ENCODE assay signal across 32 cellular contexts in the genomic region with DNA sequence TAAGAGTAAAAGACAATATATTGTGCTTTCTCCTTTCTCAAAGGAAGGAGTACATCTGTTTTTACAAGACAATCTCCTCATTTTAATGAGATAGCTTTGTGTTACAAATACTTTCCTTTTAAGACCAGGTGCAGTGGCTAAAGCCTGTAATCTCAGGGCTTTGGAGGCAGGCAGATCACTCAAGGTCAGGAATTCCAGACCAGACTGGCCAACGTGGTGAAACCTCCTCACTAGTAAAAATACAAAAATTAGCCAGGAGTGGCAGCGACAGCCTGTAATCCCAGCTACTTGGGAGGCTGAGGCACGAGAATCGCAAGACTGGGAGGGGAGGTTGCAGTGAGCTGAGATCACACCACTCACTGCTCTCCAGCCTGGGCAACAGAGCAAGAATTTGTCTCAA. TPM values are rescaled to one million over a fixed set of nuclear protein-coding genes. Genes with fewer than 3 reads are reported as not detected.
A peak's percentile ranks its signal among the peaks of the same experiment; 100 is the strongest.
DNase-seq lines count a peak whose midpoint lies in the region; ATAC-seq, FAIRE-seq and TF ChIP-seq lines count a peak whose summit lies in the region.
"Had no signal": no experiment of that assay in that cellular context is flagged by ENCODE, and none has a peak within 500 bp of the region (broad histone marks: within the 10 kb centered on the region; RNA-seq: fewer than 3 reads in every experiment).

No MANE protein-coding gene starts in this region.

- no peak overlapping the region for H3K4me3 ChIP-seq in HepG2 (replicated peaks in 1 of 3; ENCODE audit: insufficient read depth in 1 of 3, low read depth in 2 of 3, low read length in 3 of 3)
- no peak overlapping the region for H3K4me3 ChIP-seq in right lobe of liver
- H3K4me3 ChIP-seq in adrenal gland = no peak overlapping the region
- H3K4me3 ChIP-seq in iPS-18a (ENCODE audit: low read length) = peak overlapping the region; percentile 33
- H3K4me3 ChIP-seq: colonic mucosa, lower lobe of right lung, psoas muscle, upper lobe of left lung had no signal

- H2AFZ ChIP-seq in HepG2 (ENCODE audit: low read length) = no peak overlapping the region

- peak; percentile 58 for ATAC-seq in HepG2
- no peak for ATAC-seq in right lobe of liver
- no peak for ATAC-seq in HG03045 (IDR thresholded peaks at IDR 0.05; ENCODE audit: unreplicated experiment)
- ATAC-seq: activated naive CD4-positive, alpha-beta T cell treated with anti-CD3 and anti-CD28 coated beads, Interleukin-2, amount 50 U/mL, for 72 hours; lower lobe of right lung; natural killer cell; psoas muscle had no signal

- TF ChIP-seq POLR2A in HepG2 (IDR thresholded peaks at IDR 0.05; ENCODE audit: insufficient read depth in 1 of 2, low read depth in 2 of 2, low read length in 2 of 2) = no peak
- TF ChIP-seq POLR2A in right lobe of liver (IDR thresholded peaks at IDR 0.05) = no peak
- no peak for TF ChIP-seq POLR2A in adrenal gland (IDR thresholded peaks at IDR 0.05)

- no peaks in the 10 kb centered on the region for H3K9me3 ChIP-seq in HepG2 (ENCODE audit: low read length)
- H3K9me3 ChIP-seq in right lobe of liver = no peaks in the 10 kb centered on the region
- H3K9me3 ChIP-seq in adrenal gland (replicated peaks in 1 of 3) = no peaks in the 10 kb centered on the region
- no peaks in the 10 kb centered on the region for H3K9me3 ChIP-seq in iPS-18a (ENCODE audit: control insufficient read depth, low read depth, low read length)
- H3K9me3 ChIP-seq: colonic mucosa, lower lobe of right lung, psoas muscle, upper lobe of left lung had no signal

- in situ Hi-C loops in HepG2 (cut with HindIII; ENCODE audit: extremely low pct_ligation_motif_present, low pct_unique_long_range_greater_than_20kb) = no loop called here
- in situ Hi-C loops in GM13976 (cut with MboI; ENCODE audit: low sequenced_read_pairs, unreplicated experiment) = no loop called here

- H4K20me1 ChIP-seq in HepG2 (ENCODE audit: insufficient read depth, low read length) = peaks cover 6% of the 10 kb centered on the region; the same call in 1 of the 2 replicates

- H3K27me3 ChIP-seq in HepG2 (ENCODE audit: control insufficient read depth in 1 of 2, insufficient read depth in 2 of 2, low read length in 2 of 2) (no peaks in the 10 kb centered on the region), right lobe of liver (no peaks in the 10 kb centered on the region), adrenal gland (no peaks in the 10 kb centered on the region), iPS-18a (ENCODE audit: control insufficient read depth, insufficient read depth, low read length) (no peaks in the 10 kb centered on the region)
- H3K27me3 ChIP-seq: colonic mucosa, upper lobe of left lung had no signal

- peaks cover 86% of the 10 kb centered on the region for H3K79me2 ChIP-seq in HepG2 (ENCODE audit: insufficient read depth, low read length)

- 67% methylated on average over 4 of the region's 4 CpGs for WGBS in HepG2 (ENCODE audit: low lambda C conversion rate)
- 69% methylated on average over 4 of the region's 4 CpGs for whole genome bisulfite sequencing in right lobe of liver (ENCODE audit: insufficient coverage, low coverage, low lambda C conversion rate, missing lambda C conversion rate)
- 63 to 77% (median 70%) methylated on average over 4 of the region's 4 CpGs for WGBS in adrenal gland, 4 donors

- no peak overlapping the region for H3K4me2 ChIP-seq in HepG2 (ENCODE audit: low read depth, low read length)

- H3K9ac ChIP-seq in HepG2 (ENCODE audit: insufficient read depth, low read depth, low read length) = no peak overlapping the region
- peak overlapping the region; percentile 41 for H3K9ac ChIP-seq in iPS-18a (ENCODE audit: low read length)

- CTCF ChIA-PET in HepG2 (lab: Yijun Ruan, JAX; ENCODE audit: low intra/inter-chr PET ratio, low total read pairs) = no interaction called here

- no TSS peak for BruUV-seq in HepG2 (replicated peaks; lab: Mats Ljungman, UMichigan)

- H3K4me1 ChIP-seq in HepG2 (ENCODE audit: insufficient read depth, low read length) (peaks cover 7% of the 10 kb centered on the region; the same call in 1 of the 2 replicates), right lobe of liver (peaks cover 0 to 9% (median 0%) of the 10 kb centered on the region in 4 donors), adrenal gland (replicated peaks in 1 of 2) (peaks cover 12 to 21% of the 10 kb centered on the region in 2 donors), iPS-18a (ENCODE audit: control insufficient read depth, low read depth, low read length) (peaks cover 48% of the 10 kb centered on the region)
- H3K4me1 ChIP-seq: colonic mucosa, lower lobe of right lung, upper lobe of left lung had no signal

- TF ChIP-seq EP300 in HepG2 (IDR thresholded peaks at IDR 0.05; ENCODE audit: low read depth in 2 of 2, low read length in 2 of 2) (no peak), HepG2 (CRISPR knock-in tag; IDR thresholded peaks at IDR 0.05; ENCODE audit: borderline replicate concordance) (no peak)

- TF ChIP-seq CTCF in HepG2 (CRISPR knock-in tag; IDR thresholded peaks at IDR 0.05) = no peak
- no peak for TF ChIP-seq CTCF in right lobe of liver (IDR thresholded peaks at IDR 0.05)
- no peak for TF ChIP-seq CTCF in adrenal gland (IDR thresholded peaks at IDR 0.05)
- no peak for TF ChIP-seq CTCF in GM13976 (IDR thresholded peaks at IDR 0.05; ENCODE audit: borderline replicate concordance, control extremely low read depth, extremely low read depth, insufficient read depth, missing control alignments)

- intact Hi-C loops in HepG2 (cut with micrococcal nuclease; ENCODE audit: unreplicated experiment) (no loop called here), right lobe of liver (cut with DNase I) (no loop called here), adrenal gland (cut with DNase I) (no loop called here)

- peak; percentile 30 for FAIRE-seq in HepG2 (lab: Jason Lieb, UNC)
- FAIRE-seq: H54 had no signal

- no peak overlapping the region for H3K27ac ChIP-seq in HepG2 (ENCODE audit: extremely low read length, insufficient read depth, low read length)
- H3K27ac ChIP-seq in right lobe of liver = no peak overlapping the region
- no peak overlapping the region for H3K27ac ChIP-seq in adrenal gland
- peak overlapping the region; percentile 81 for H3K27ac ChIP-seq in iPS-18a (ENCODE audit: low read length)
- H3K27ac ChIP-seq: colonic mucosa, epithelial cell of prostate, HL-60, lower lobe of right lung, psoas muscle, upper lobe of left lung had no signal

- DNase-seq in HepG2 (ENCODE audit: low spot score) (peak; percentile 30), right lobe of liver (no peak), adrenal gland (peak in 5 of 7 donors; percentile 18 to 35 (median 30)), GM13976 (ENCODE audit: low spot score) (no peak), HPDE6-E6E7 (ENCODE audit: extremely low spot score) (no peak), NOMO-1 treated with dmso at 0.1 percent for 144 hours (lab: John Stamatoyannopoulos, UW; ENCODE audit: unreplicated experiment) (no peak)
- DNase-seq: activated CD4-positive, alpha-beta T cell treated with anti-CD3 and anti-CD28 coated beads for 48 hours; activated CD8-positive, alpha-beta memory T cell treated with anti-CD3 and anti-CD28 coated beads for 24 hours; activated T-cell treated with anti-CD3 and anti-CD28 coated beads for 4 hours; aorta; Calu3; colonic mucosa; DMS79 treated with DMSO at 0.1 percent for 48 hours; effector CD8-positive, alpha-beta T cell; IMR-90; kidney glomerular epithelial cell; lower lobe of right lung; natural killer cell; NCI-H1694; NCI-H446; NCI-H748 treated with DMSO at 0.1 percent for 48 hours; occipital lobe; psoas muscle; stimulated activated CD4-positive, alpha-beta T cell treated with anti-CD3 and anti-CD28 coated beads, Interleukin-4, amount 100 ng/mL, for 4 hours; T-helper 9 cell; upper lobe of left lung had no signal

- no peak for TF ChIP-seq RAD21 in HepG2 (CRISPR knock-in tag; IDR thresholded peaks at IDR 0.05)

- H3K36me3 ChIP-seq in HepG2 (replicated peaks in 1 of 2; ENCODE audit: control insufficient read depth in 1 of 2, insufficient read depth in 2 of 2, low read length in 2 of 2) (no peaks in the 10 kb centered on the region; a peak in 1 of 5 replicates), right lobe of liver (no peaks in the 10 kb centered on the region), adrenal gland (replicated peaks in 1 of 2) (no peaks in the 10 kb centered on the region), iPS-18a (ENCODE audit: control insufficient read depth, low read depth, low read length) (no peaks in the 10 kb centered on the region)
- H3K36me3 ChIP-seq: colonic mucosa, lower lobe of right lung, upper lobe of left lung had no signal

- POLR2A ChIA-PET in HepG2 (lab: Yijun Ruan, JAX) = no interaction called here

TF ChIP-seq in HepG2, 621 proteins besides CTCF, POLR2A, EP300 and RAD21 (continues in another document):
- no peak for TF ChIP-seq TOE1 (CRISPR knock-in tag; IDR thresholded peaks at IDR 0.05)

RNA-seq across cellular contexts. Expression of a gene that starts 11.8 kb away (rescaled TPM):
- 8.0 and 15.0 TPM in 2 replicates for total RNA-seq in HepG2 (2016; rRNA removed; fragmentation: Illumina TruSeq; extraction: Trizol)
- 9.7 and 9.9 TPM in 2 replicates for total RNA-seq in HepG2 (2016; cell fraction: cytosol; rRNA removed; fragmentation: Illumina TruSeq; extraction: Trizol; ENCODE audit: low read depth)
- 8.7 and 15.8 TPM in 2 replicates for total RNA-seq in HepG2 (2016; cell fraction: insoluble cytoplasmic fraction; rRNA removed; fragmentation: Illumina TruSeq; extraction: Trizol)
- total RNA-seq in HepG2 (2016; cell fraction: membrane; rRNA removed; fragmentation: Illumina TruSeq; extraction: Trizol) = 6.7 and 8.5 TPM in 2 replicates
- total RNA-seq in HepG2 (2016; cell fraction: nucleus; rRNA removed; fragmentation: Illumina TruSeq; extraction: Trizol) = 49.2 and 49.6 TPM in 2 replicates
- polyA plus RNA-seq in HepG2 (2011; rRNA removed) = 17.7 and 22.1 TPM in 2 replicates
- polyA plus RNA-seq in HepG2 (2011; cell fraction: cytosol; rRNA removed) = 5.8 and 9.4 TPM in 2 replicates
- polyA plus RNA-seq in HepG2 (2011; cell fraction: nucleus; rRNA removed) = 19.8 and 25.6 TPM in 2 replicates
- polyA plus RNA-seq in HepG2 (2012) = 13.4 and 14.6 TPM in 2 replicates
- 1.2 and 1.4 TPM in 2 replicates for polyA plus RNA-seq in HepG2 (2016; cell fraction: cytosol; fragmentation: Illumina TruSeq; extraction: Trizol; ENCODE audit: low read depth)
- 6.3 and 6.6 TPM in 2 replicates for polyA plus RNA-seq in HepG2 (2016; cell fraction: insoluble cytoplasmic fraction; fragmentation: Illumina TruSeq; extraction: Trizol; ENCODE audit: low read depth)
- 2.5 and 3.1 TPM in 2 replicates for polyA plus RNA-seq in HepG2 (2016; cell fraction: membrane; fragmentation: Illumina TruSeq; extraction: Trizol; ENCODE audit: low read depth)
- 38.8 and 40.8 TPM in 2 replicates for polyA plus RNA-seq in HepG2 (2016; cell fraction: nucleus; fragmentation: Illumina TruSeq; extraction: Trizol; ENCODE audit: insufficient read depth, low read depth)
- 26.3 and 35.5 TPM in 2 replicates for polyA minus RNA-seq in HepG2 (2011; rRNA and poly(A)+ RNA removed; ENCODE audit: low replicate concordance)
- 10.4 and 10.7 TPM in 2 replicates for polyA minus RNA-seq in HepG2 (2011; cell fraction: cytosol; rRNA and poly(A)+ RNA removed)
- 140 and 151 TPM in 2 replicates for polyA minus RNA-seq in HepG2 (2011; cell fraction: nucleus; rRNA and poly(A)+ RNA removed)
- total RNA-seq in right lobe of liver = 1 to 10 TPM; 7.2 to 9.9 (median 8.2) TPM
- 10 to 100 TPM in 6 of 8 donors, 1 to 10 TPM in 2; 5.6 to 19.3 (median 14.5) TPM for total RNA-seq in adrenal gland
- 10 to 100 TPM in 1 of 3 donors, 1 to 10 TPM in 2; 3.8 to 15.7 (median 4.5) TPM for polyA plus RNA-seq in adrenal gland

Comparison
In these comparisons a context has a peak if more than half of its experiments do, and no peak if none do; other contexts are left out.
1. DNase-seq: peak in HepG2 (single experiment) and adrenal gland (5 of 7); none in right lobe of liver (0 of 3), GM13976 (single experiment), HPDE6-E6E7 (single experiment) and NOMO-1 treated with dmso at 0.1 percent for 144 hours (single experiment).